In genomic region chr2:95158891-95159619, GRCh38 we compare ENCODE assay signal across 8 cellular contexts. TPM values are rescaled to one million over a fixed set of nuclear protein-coding genes. Genes with fewer than 3 reads are reported as not detected.
DNase-seq lines count a peak whose midpoint lies in the region; ATAC-seq and TF ChIP-seq lines count a peak whose summit lies in the region.

No MANE protein-coding gene starts in this region.

- peak overlapping the region; percentile 76 for H3K4me3 Mint-ChIP-seq in activated CD4-positive, alpha-beta memory T cell treated with anti-CD3 and anti-CD28 coated beads for 36 hours

- H3K27me3 ChIP-seq in suprapubic skin = no peaks in the 10 kb centered on the region

- H3K4me1 ChIP-seq in suprapubic skin = peaks cover 18% of the 10 kb centered on the region

- H3K27me3 Mint-ChIP-seq in activated CD4-positive, alpha-beta memory T cell treated with anti-CD3 and anti-CD28 coated beads for 36 hours = no peaks in the 10 kb centered on the region

- intact Hi-C loops in activated CD4-positive, alpha-beta memory T cell treated with anti-CD3 and anti-CD28 coated beads for 36 hours (cut with micrococcal nuclease) = loop anchor here (1.0 to 2.0 kb wide), 2 partner anchors 37 to 82 kb away; no protein-coding TSS in a partner anchor

- peak overlapping the region; percentile 85 for H3K27ac ChIP-seq in suprapubic skin

- POLR2A ChIA-PET in activated CD4-positive, alpha-beta memory T cell treated with anti-CD3 and anti-CD28 coated beads for 36 hours (lab: Charles Lee) = interaction anchor here (1.0 kb wide), 1 partner anchor 38 kb away, joined by 4 read pairs; no protein-coding TSS in a partner anchor

- H3K4me3 ChIP-seq in suprapubic skin = peak overlapping the region; percentile 70

- TF ChIP-seq RAD21 in Ishikawa (IDR thresholded peaks at IDR 0.05; ENCODE audit: low read depth) = no peak

- CTCF ChIA-PET in activated CD4-positive, alpha-beta memory T cell treated with anti-CD3 and anti-CD28 coated beads for 36 hours (lab: Charles Lee) = interaction anchor here (1.2 to 1.4 kb wide), 3 partner anchors 37 to 83 kb away, joined by 3 to 9 read pairs (median 4); partner anchors contain the start of gene MRPS5

- H3K9me3 ChIP-seq in suprapubic skin = no peaks in the 10 kb centered on the region

- 7% methylated on average over 3 of the region's 58 CpGs for WGBS in suprapubic skin

- H3K36me3 ChIP-seq in suprapubic skin = peaks cover 26% of the 10 kb centered on the region

- peaks cover 15% of the 10 kb centered on the region for H3K4me1 Mint-ChIP-seq in activated CD4-positive, alpha-beta memory T cell treated with anti-CD3 and anti-CD28 coated beads for 36 hours (ENCODE audit: low read depth)

- H3K36me3 Mint-ChIP-seq in activated CD4-positive, alpha-beta memory T cell treated with anti-CD3 and anti-CD28 coated beads for 36 hours = peaks cover 29% of the 10 kb centered on the region

- TF ChIP-seq EP300 in Ishikawa (IDR thresholded peaks at IDR 0.05; ENCODE audit: borderline replicate concordance) = no peak
- no peak for TF ChIP-seq EP300 in suprapubic skin (IDR thresholded peaks at IDR 0.05)

- H3K9me3 Mint-ChIP-seq in activated CD4-positive, alpha-beta memory T cell treated with anti-CD3 and anti-CD28 coated beads for 36 hours = peaks cover 24% of the 10 kb centered on the region

- no peak for TF ChIP-seq CTCF in suprapubic skin (IDR thresholded peaks at IDR 0.05)

- no peak overlapping the region for H3K27ac Mint-ChIP-seq in activated CD4-positive, alpha-beta memory T cell treated with anti-CD3 and anti-CD28 coated beads for 36 hours

- ATAC-seq in GM21786 (IDR thresholded peaks at IDR 0.05; ENCODE audit: unreplicated experiment) = peak; percentile 36

- TF ChIP-seq POLR2A in erythroblast (IDR thresholded peaks at IDR 0.05; ENCODE audit: low read length) (no peak), suprapubic skin (IDR thresholded peaks at IDR 0.05) (no peak)

- DNase-seq in NCI-H2029 treated with DMSO at 0.1 percent for 48 hours (lab: John Stamatoyannopoulos, UW) = peak; percentile 0
- no peak for DNase-seq in NCI-H2029 (lab: John Stamatoyannopoulos, UW)
- peak; percentile 42 for DNase-seq in activated CD4-positive, alpha-beta memory T cell treated with anti-CD3 and anti-CD28 coated beads for 36 hours
- peak; percentile 77 to 80 for DNase-seq in erythroblast (lab: John Stamatoyannopoulos, UW)
- DNase-seq in middle frontal gyrus (ENCODE audit: extremely low spot score, low spot score) = peak; percentile 11
- peak; percentile 77 to 80 for DNase-seq in suprapubic skin (ENCODE audit: low spot score in 2 of 2)

TF ChIP-seq in Ishikawa, 13 proteins besides CTCF, POLR2A, EP300 and RAD21:
- TF ChIP-seq CEBPB (IDR thresholded peaks at IDR 0.05) (no peak), CREB1 (IDR thresholded peaks at IDR 0.05; ENCODE audit: low read depth) (no peak), ZBTB7A (IDR thresholded peaks at IDR 0.05; ENCODE audit: low read depth) (0 out of 2 replicates have a peak, but pooled peaks have one; percentile 30), MAX (IDR thresholded peaks at IDR 0.05) (peak; percentile 67), FOXM1 (IDR thresholded peaks at IDR 0.05; ENCODE audit: borderline replicate concordance, low read depth) (no peak), TEAD4 (IDR thresholded peaks at IDR 0.05) (no peak)

RNA-seq across cellular contexts. Expression of gene ZNF514, which starts 0.6 kb away (rescaled TPM):
- total RNA-seq in activated CD4-positive, alpha-beta memory T cell treated with anti-CD3 and anti-CD28 coated beads for 36 hours = 10 to 100 TPM; 10.8 to 11.6 TPM
- 10 to 100 TPM in 3 of 4 donors, 1 to 10 TPM in 1; 9.1 to 33.3 (median 23.1) TPM for total RNA-seq in suprapubic skin

RNA-seq across cellular contexts. Expression of gene ZNF2, which starts 6.6 kb away (rescaled TPM):
- total RNA-seq in activated CD4-positive, alpha-beta memory T cell treated with anti-CD3 and anti-CD28 coated beads for 36 hours = 1 to 10 TPM; 3.9 to 4.4 TPM
- 1 to 10 TPM; 1.4 to 4.8 (median 2.6) TPM for total RNA-seq in suprapubic skin

RNA-seq across cellular contexts. Expression of gene MRPS5, which starts 37.4 kb away (rescaled TPM):
- 10 to 100 TPM; 79.3 to 82.3 TPM for total RNA-seq in activated CD4-positive, alpha-beta memory T cell treated with anti-CD3 and anti-CD28 coated beads for 36 hours
- total RNA-seq in suprapubic skin = 10 to 100 TPM; 31.9 to 57.1 (median 36.8) TPM

RNA-seq across cellular contexts. Expression of gene ZNF892, which starts 48.3 kb away (rescaled TPM):
- 1 to 10 TPM; 2.7 to 3.3 TPM for total RNA-seq in activated CD4-positive, alpha-beta memory T cell treated with anti-CD3 and anti-CD28 coated beads for 36 hours
- total RNA-seq in suprapubic skin = 1 to 10 TPM; 1.6 to 3.2 (median 2.6) TPM
